Comparison of ENCODE assay signal across 25 cellular contexts in the genomic region with DNA sequence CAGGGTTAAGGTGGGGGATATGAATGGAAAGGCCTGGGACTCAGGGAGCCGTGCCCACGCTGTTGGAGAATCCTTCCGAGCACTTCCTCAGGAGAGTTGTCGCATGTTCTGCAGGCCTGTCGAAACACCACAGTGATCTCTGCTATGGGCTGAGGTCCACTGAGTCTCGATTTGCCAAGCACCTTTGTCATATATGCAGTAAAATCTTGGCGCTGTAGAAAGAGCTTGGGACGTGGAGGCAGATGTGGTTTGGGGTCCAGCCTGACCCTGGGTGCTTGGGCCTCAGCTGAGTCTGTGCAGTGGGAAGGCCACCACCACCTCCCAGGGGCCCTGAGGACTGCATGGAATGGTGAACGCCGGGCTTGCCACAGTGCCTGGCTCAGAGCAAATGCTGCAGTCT.
"Had no signal": no experiment of that assay in that cellular context is flagged by ENCODE, and none has a peak within 500 bp of the region (broad histone marks: within the 10 kb centered on the region; RNA-seq: fewer than 3 reads in every experiment).

No MANE protein-coding gene starts in this region.

- H3K4me1 Mint-ChIP-seq: neural crest cell had no signal

- H3K9me3 ChIP-seq: esophagus squamous epithelium, tibial nerve had no signal

- H3K4me3 ChIP-seq: esophagus squamous epithelium, tibial nerve had no signal

- H3K27ac ChIP-seq: brain microvascular endothelial cell, epithelial cell of prostate, esophagus squamous epithelium, parathyroid adenoma, tibial nerve, VCaP had no signal

- H3K36me3 ChIP-seq: brain microvascular endothelial cell, esophagus squamous epithelium had no signal

- H3K9ac ChIP-seq: parathyroid adenoma had no signal

- DNase-seq: activated CD4-positive, alpha-beta T cell treated with anti-CD3 and anti-CD28 coated beads for 4 hours; activated CD4-positive, alpha-beta T cell treated with anti-CD3 and anti-CD28 coated beads, Interleukin-2, amount 50 U/mL, for 4 hours; activated CD8-positive, alpha-beta memory T cell treated with anti-CD3 and anti-CD28 coated beads for 24 hours; activated gamma-delta T cell treated with Interleukin-2 at 50 U/mL for 16 hours; activated naive CD4-positive, alpha-beta T cell treated with anti-CD3 and anti-CD28 coated beads, Interleukin-2, amount 50 U/mL, for 16 hours; amniotic stem cell; brain microvascular endothelial cell; caudate nucleus; dermis blood vessel endothelial cell; effector CD4-positive, alpha-beta T cell; esophagus squamous epithelium; foreskin melanocyte; left ventricle myocardium superior; midbrain; naive thymus-derived CD4-positive, alpha-beta T cell; occipital lobe; right cardiac atrium; stimulated activated CD4-positive, alpha-beta T cell treated with anti-CD3 and anti-CD28 coated beads, Interleukin-2, amount 100 ng/mL, for 48 hours; stimulated activated naive CD4-positive, alpha-beta T cell treated with Interleukin-2 at 50 U/mL for 16 hours had no signal

- H3K4me3 Mint-ChIP-seq: activated T-helper 1 cell treated with anti-CD3 and anti-CD28 coated beads, Interleukin-12 subunit alpha, Interleukin-12 subunit beta, Interleukin-2, Interleukin-4 antibody, amounts not matched to agents 30 ng/mL and 10 ng/mL and 1 ng/mL, durations not matched to agents 14 hours and 24 hours and 36 hours; naive thymus-derived CD4-positive, alpha-beta T cell; neural crest cell had no signal

- H3K9me3 Mint-ChIP-seq: activated T-helper 1 cell treated with anti-CD3 and anti-CD28 coated beads, Interleukin-12 subunit alpha, Interleukin-12 subunit beta, Interleukin-2, Interleukin-4 antibody, amounts not matched to agents 30 ng/mL and 10 ng/mL and 1 ng/mL, durations not matched to agents 14 hours and 24 hours and 36 hours had no signal

- H3K79me2 ChIP-seq: parathyroid adenoma had no signal

- H3K4me1 ChIP-seq: esophagus squamous epithelium, parathyroid adenoma, tibial nerve had no signal

- H3K27ac Mint-ChIP-seq: activated T-helper 1 cell treated with anti-CD3 and anti-CD28 coated beads, Interleukin-12 subunit alpha, Interleukin-12 subunit beta, Interleukin-2, Interleukin-4 antibody, amounts not matched to agents 30 ng/mL and 10 ng/mL and 1 ng/mL, durations not matched to agents 14 hours and 24 hours and 36 hours had no signal

- H2AFZ ChIP-seq: parathyroid adenoma had no signal

- ATAC-seq: left ventricle myocardium superior; naive thymus-derived CD4-positive, alpha-beta T cell; right cardiac atrium had no signal

- H3K27me3 ChIP-seq: brain microvascular endothelial cell, esophagus squamous epithelium, tibial nerve had no signal
